In the genomic region with DNA sequence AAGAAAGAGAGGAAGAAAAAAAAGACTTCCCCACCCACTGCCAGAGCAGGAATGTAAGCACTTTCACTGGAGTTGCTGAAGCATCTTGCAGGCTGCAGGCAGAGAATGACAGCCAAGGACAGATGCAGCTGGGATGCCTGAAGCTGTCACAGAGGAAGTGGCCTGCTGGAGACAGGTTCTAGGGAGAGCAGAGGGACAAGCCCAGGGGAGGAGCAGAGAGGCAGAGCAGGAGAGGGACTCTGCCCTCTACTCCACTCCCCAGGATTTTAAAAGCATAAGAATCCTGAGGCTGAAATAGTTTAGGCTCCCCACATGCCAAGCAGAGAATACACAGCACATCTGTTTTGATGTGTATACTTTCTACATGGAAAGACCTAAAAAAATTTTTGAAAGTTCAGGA, we compare ENCODE assay signal across 13 cellular contexts.
A peak's percentile ranks its signal among the peaks of the same experiment; 100 is the strongest.
DNase-seq lines count a peak whose midpoint lies in the region; ATAC-seq, FAIRE-seq and TF ChIP-seq lines count a peak whose summit lies in the region.
"Had no signal": no experiment of that assay in that cellular context is flagged by ENCODE, and none has a peak within 500 bp of the region (broad histone marks: within the 10 kb centered on the region; RNA-seq: fewer than 3 reads in every experiment).

No MANE protein-coding gene starts in this region.

- H3K4me1 ChIP-seq in astrocyte (ENCODE audit: insufficient read depth, low read length) (peaks cover 15% of the 10 kb centered on the region), skeletal muscle satellite cell (ENCODE audit: control insufficient read depth, insufficient read depth, low read length) (peaks cover 23% of the 10 kb centered on the region)

- peak overlapping the region; percentile 53 for H3K27ac ChIP-seq in astrocyte (ENCODE audit: low read depth, low read length)
- H3K27ac ChIP-seq: KMS-11 had no signal

- H3K4me3 ChIP-seq in astrocyte (ENCODE audit: insufficient read depth, low read depth, low read length) (no peak overlapping the region), skeletal muscle satellite cell (ENCODE audit: low read length) (peak overlapping the region; percentile 16)

- no peak overlapping the region for H3K4me3 Mint-ChIP-seq in astrocyte (ENCODE audit: unreplicated experiment)
- H3K4me3 Mint-ChIP-seq in T-helper 17 cell, result no peak overlapping the region

- H3K27me3 Mint-ChIP-seq in astrocyte (ENCODE audit: low read depth, unreplicated experiment), result no peaks in the 10 kb centered on the region
- H3K27me3 Mint-ChIP-seq in T-helper 17 cell, result no peaks in the 10 kb centered on the region

- H3K9me3 ChIP-seq in astrocyte (ENCODE audit: insufficient read depth, low read depth, low read length), result no peaks in the 10 kb centered on the region
- no peaks in the 10 kb centered on the region for H3K9me3 ChIP-seq in skeletal muscle satellite cell (replicated peaks; ENCODE audit: low read length)
- no peaks in the 10 kb centered on the region for H3K9me3 ChIP-seq in T-helper 17 cell (ENCODE audit: control insufficient read depth, low read length, poor library complexity, severe bottlenecking)

- ATAC-seq in T-helper 17 cell (no peak), GM21390 (IDR thresholded peaks at IDR 0.05; ENCODE audit: unreplicated experiment) (no peak)

- H2AFZ ChIP-seq in astrocyte (ENCODE audit: low read depth, low read length), result no peak overlapping the region

- DNase-seq in GM03348 (ENCODE audit: low spot score), result peak; percentile 15
- DNase-seq in astrocyte (ENCODE audit: low read depth), result no peak
- peak; percentile 93 for DNase-seq in islet precursor cell
- DNase-seq in T-helper 17 cell, result no peak
- no peak for DNase-seq in NCI-H2227 (lab: John Stamatoyannopoulos, UW; ENCODE audit: unreplicated experiment)
- DNase-seq in NAMALWA (ENCODE audit: low spot score), result no peak
- DNase-seq: Calu3, dermis blood vessel endothelial cell had no signal

- H3K4me1 Mint-ChIP-seq in astrocyte (ENCODE audit: low read depth, unreplicated experiment) (peaks cover 9% of the 10 kb centered on the region), T-helper 17 cell (no peaks in the 10 kb centered on the region)

- H3K36me3 Mint-ChIP-seq in astrocyte (ENCODE audit: low read depth, unreplicated experiment), result no peaks in the 10 kb centered on the region
- no peaks in the 10 kb centered on the region for H3K36me3 Mint-ChIP-seq in T-helper 17 cell (ENCODE audit: low read depth)

- peak overlapping the region; percentile 8 for H3K9ac ChIP-seq in astrocyte (ENCODE audit: low read length)
- H3K9ac ChIP-seq in skeletal muscle satellite cell (ENCODE audit: low read depth, low read length), result peak overlapping the region; percentile 30
- H3K9ac ChIP-seq: KMS-11 had no signal

- H3K36me3 ChIP-seq in astrocyte (ENCODE audit: insufficient read depth, low read length), result no peaks in the 10 kb centered on the region
- no peaks in the 10 kb centered on the region for H3K36me3 ChIP-seq in skeletal muscle satellite cell (ENCODE audit: insufficient read depth, low read length)

- H3K27me3 ChIP-seq in astrocyte (ENCODE audit: insufficient read depth, low read length), result no peaks in the 10 kb centered on the region
- no peaks in the 10 kb centered on the region for H3K27me3 ChIP-seq in skeletal muscle satellite cell (ENCODE audit: control insufficient read depth, insufficient read depth, low read length)

- H3K4me2 ChIP-seq in astrocyte (ENCODE audit: low read length) (peak overlapping the region; percentile 73), skeletal muscle satellite cell (ENCODE audit: low read length) (peak overlapping the region; percentile 63)
- H3K4me2 ChIP-seq: KMS-11 had no signal

- H4K20me1 ChIP-seq in astrocyte (ENCODE audit: insufficient read depth, low read length), result no peaks in the 10 kb centered on the region

- no peaks in the 10 kb centered on the region for H3K79me2 ChIP-seq in astrocyte (ENCODE audit: insufficient read depth, low read length)

- no peak for FAIRE-seq in astrocyte (lab: Jason Lieb, UNC)
- FAIRE-seq: GM18507, TTC549 had no signal

- no peak for TF ChIP-seq CTCF in astrocyte (IDR thresholded peaks at IDR 0.05; ENCODE audit: insufficient read depth, low read depth, low read length)

- H3K27ac Mint-ChIP-seq in astrocyte (ENCODE audit: unreplicated experiment) (no peak overlapping the region), T-helper 17 cell (no peak overlapping the region)

- no peaks in the 10 kb centered on the region for H3K9me3 Mint-ChIP-seq in astrocyte (ENCODE audit: unreplicated experiment)

Comparison
In these comparisons a context has a peak if more than half of its experiments do, and no peak if none do; other contexts are left out.
1. DNase-seq: peak in GM03348 (single experiment) and islet precursor cell (single experiment); none in astrocyte (single experiment), T-helper 17 cell (0 of 3), NCI-H2227 (single experiment) and NAMALWA (single experiment).